In the genomic region with DNA sequence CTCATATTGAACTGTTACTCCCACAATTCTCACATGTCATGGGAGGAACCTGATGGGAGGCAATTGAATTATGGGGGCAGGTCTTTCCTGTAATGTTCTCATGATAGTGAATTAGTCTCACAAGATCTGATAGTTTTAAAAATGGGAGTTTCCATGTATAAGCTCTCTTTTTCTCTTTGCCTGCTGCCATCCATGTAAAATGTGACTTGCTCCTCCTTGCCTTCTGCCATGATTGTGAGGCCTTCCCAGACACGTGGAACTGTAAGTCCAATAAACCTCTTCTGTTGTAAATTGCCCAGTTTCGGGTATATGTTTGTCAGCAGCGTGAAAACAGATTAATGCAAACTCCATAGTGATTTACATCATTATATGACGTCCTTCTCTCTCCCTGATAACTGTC, we compare ENCODE assay signal across 34 cellular contexts.
"Had no signal": no experiment of that assay in that cellular context is flagged by ENCODE, and none has a peak within 500 bp of the region (broad histone marks: within the 10 kb centered on the region; RNA-seq: fewer than 3 reads in every experiment).

No MANE protein-coding gene starts in this region.

- DNase-seq: Karpas-422, Kasumi-1, MG63, MM.1S, MV-4-11, NCI-H1048, NCI-H1092, NCI-H1092 treated with DMSO at 0.1 percent for 48 hours, NCI-H1105, NCI-H1105 treated with DMSO at 0.1 percent for 48 hours, NCI-H1417, NCI-H1417 treated with DMSO at 0.1 percent for 48 hours, NCI-H1436, NCI-H1436 treated with DMSO at 0.1 percent for 48 hours, NCI-H146, NCI-H1694, NCI-H1694 treated with DMSO at 0.1 percent for 48 hours, NCI-H187, NCI-H187 treated with DMSO at 0.1 percent for 48 hours, NCI-H1930, NCI-H2029, NCI-H2029 treated with DMSO at 0.1 percent for 48 hours, NCI-H2081, NCI-H2081 treated with DMSO at 0.1 percent for 48 hours, NCI-H2107, NCI-H2171, NCI-H2171 treated with DMSO at 0.1 percent for 48 hours, NCI-H2227 treated with DMSO at 0.1 percent for 48 hours, NCI-H226, NCI-H345, NCI-H446, NCI-H446 treated with DMSO at 0.1 percent for 48 hours, NCI-H510A had no signal

- H3K9ac ChIP-seq: KMS-11 had no signal

- H3K9me3 ChIP-seq: MG63 had no signal

- H3K27me3 ChIP-seq: MG63 had no signal

- H3K4me2 ChIP-seq: KMS-11 had no signal

- H3K4me3 ChIP-seq: MG63 had no signal

- H3K27ac ChIP-seq: KMS-11 had no signal

- H3K36me3 ChIP-seq: MG63 had no signal
